Comparison of ENCODE assay signal across 9 cellular contexts in the genomic region with DNA sequence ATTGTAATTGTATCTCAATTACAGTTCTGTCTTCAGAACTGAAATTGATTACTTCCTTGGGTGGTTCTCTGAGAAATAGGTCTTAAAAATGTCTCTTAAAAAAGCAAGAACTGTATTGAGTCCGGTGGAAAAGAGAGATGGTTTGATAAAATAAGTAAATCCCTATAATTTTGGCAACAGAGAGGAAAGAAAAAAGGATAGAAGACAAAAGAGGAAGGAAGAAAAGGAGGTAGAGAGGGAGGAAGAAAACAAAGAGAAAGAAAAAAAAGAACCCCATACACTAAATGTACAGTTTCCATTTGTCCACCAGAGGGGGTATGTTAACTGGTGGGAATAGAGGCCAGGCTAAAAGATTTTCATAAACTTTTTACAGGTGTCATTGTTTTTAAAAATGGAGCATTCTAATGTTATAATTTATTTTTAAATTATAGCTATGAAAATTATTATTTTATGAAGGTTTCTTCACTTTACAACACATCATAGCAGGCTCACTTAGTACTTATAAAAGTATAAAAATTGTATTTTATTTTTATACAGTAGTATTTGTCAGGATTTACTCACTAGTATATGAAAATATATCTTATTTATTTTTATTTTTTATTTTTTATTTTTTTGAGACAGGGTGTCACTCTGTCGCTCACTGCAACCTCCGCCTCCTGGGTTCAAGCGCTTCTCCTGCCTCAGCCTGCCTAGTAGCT. TPM values are rescaled to one million over a fixed set of nuclear protein-coding genes. Genes with fewer than 3 reads are reported as not detected.
A peak's percentile ranks its signal among the peaks of the same experiment; 100 is the strongest.
DNase-seq lines count a peak whose midpoint lies in the region; ATAC-seq and TF ChIP-seq lines count a peak whose summit lies in the region.
"Had no signal": no experiment of that assay in that cellular context is flagged by ENCODE, and none has a peak within 500 bp of the region (broad histone marks: within the 10 kb centered on the region; RNA-seq: fewer than 3 reads in every experiment).

No MANE protein-coding gene starts in this region.

- no peaks in the 10 kb centered on the region for H3K36me3 ChIP-seq in CD4-positive, alpha-beta memory T cell (ENCODE audit: insufficient read depth, low read length)
- H3K36me3 ChIP-seq in body of pancreas (replicated peaks in 1 of 2; ENCODE audit: insufficient read depth in 1 of 2, low read depth in 2 of 2) (no peaks in the 10 kb centered on the region), mesendoderm (ENCODE audit: control insufficient read depth, insufficient read depth, low read length) (no peaks in the 10 kb centered on the region)

- H2BK5ac ChIP-seq in mesendoderm (ENCODE audit: low read length): no peak overlapping the region

- H3K4me3 Mint-ChIP-seq in CD4-positive, alpha-beta memory T cell: peak overlapping the region in 6 of 8 donors; percentile 16 to 64 (median 46)

- H3K4me1 Mint-ChIP-seq in CD4-positive, alpha-beta memory T cell: peaks cover 15 to 34% (median 28%) of the 10 kb centered on the region in 4 donors

- no peaks in the 10 kb centered on the region for H3K9me3 ChIP-seq in CD4-positive, alpha-beta memory T cell (ENCODE audit: control insufficient read depth in 1 of 2, low read length in 2 of 2)
- H3K9me3 ChIP-seq in body of pancreas: no peaks in the 10 kb centered on the region
- H3K9me3 ChIP-seq: SJCRH30 had no signal

- peaks cover 0 to 10% of the 10 kb centered on the region in 2 donors for H3K36me3 Mint-ChIP-seq in CD4-positive, alpha-beta memory T cell

- TF ChIP-seq CTCF in body of pancreas (IDR thresholded peaks at IDR 0.05): peak; percentile 19 to 87 (median 76)

- ATAC-seq in body of pancreas: no peak
- no peak for ATAC-seq in HG03280 (IDR thresholded peaks at IDR 0.05; ENCODE audit: unreplicated experiment)
- no peak for ATAC-seq in GM21528 (IDR thresholded peaks at IDR 0.05; ENCODE audit: low FRiP score, unreplicated experiment)

- 62 to 66% methylated on average over 4 of the region's 4 CpGs for WGBS in body of pancreas, 2 donors
- WGBS in mesendoderm (ENCODE audit: extremely low coverage, insufficient coverage, low lambda C conversion rate): no CpG with 5 or more reads among the region's 4 CpGs

- no peak overlapping the region for H3K18ac ChIP-seq in mesendoderm (ENCODE audit: low read length)

- no peak overlapping the region for H2BK15ac ChIP-seq in mesendoderm (replicated peaks; ENCODE audit: low read depth)

- H3K4me2 ChIP-seq in mesendoderm (ENCODE audit: low read length): no peak overlapping the region

- H3K9ac ChIP-seq in mesendoderm (ENCODE audit: low read length): no peak overlapping the region

- no peak overlapping the region for H3K27ac ChIP-seq in CD4-positive, alpha-beta memory T cell (ENCODE audit: low read depth, low read length)
- H3K27ac ChIP-seq in body of pancreas (no peak overlapping the region), mesendoderm (ENCODE audit: low read depth, low read length) (no peak overlapping the region)
- H3K27ac ChIP-seq: SJCRH30 had no signal

- peaks cover 7% of the 10 kb centered on the region for H3K79me2 ChIP-seq in mesendoderm (ENCODE audit: control insufficient read depth, insufficient read depth, low read length)

- peak in 4 of 5 donors; percentile 54 to 65 (median 56) for DNase-seq in CD4-positive, alpha-beta memory T cell
- DNase-seq in HT-29 (ENCODE audit: low spot score) (peak; percentile 63), NCI-H82 (lab: John Stamatoyannopoulos, UW) (peak; percentile 87), body of pancreas (no peak), mesendoderm (peak; percentile 45), middle frontal gyrus (ENCODE audit: extremely low spot score, low spot score) (no peak)

- H3K9me3 Mint-ChIP-seq in CD4-positive, alpha-beta memory T cell: peaks cover 0 to 4% (median 0%) of the 10 kb centered on the region in 8 donors

- peak overlapping the region in 5 of 7 donors; percentile 2 to 71 (median 57) for H3K27ac Mint-ChIP-seq in CD4-positive, alpha-beta memory T cell

- no peak overlapping the region for H4K8ac ChIP-seq in mesendoderm (ENCODE audit: low read depth, low read length)

- POLR2A ChIA-PET in CD4-positive, alpha-beta memory T cell (lab: Charles Lee; ENCODE audit: partially characterized antibody): no interaction called here

- H3K23ac ChIP-seq in mesendoderm (ENCODE audit: low read length): no peak overlapping the region

- H3K4me3 ChIP-seq in CD4-positive, alpha-beta memory T cell (ENCODE audit: low read length in 2 of 2): no peak overlapping the region
- no peak overlapping the region for H3K4me3 ChIP-seq in body of pancreas
- H3K4me3 ChIP-seq in mesendoderm (ENCODE audit: low read length): no peak overlapping the region
- H3K4me3 ChIP-seq: SJCRH30 had no signal

- no peak overlapping the region for H4K5ac ChIP-seq in mesendoderm (ENCODE audit: low read length)

- intact Hi-C loops in CD4-positive, alpha-beta memory T cell (cut with micrococcal nuclease): loop anchor here (1.0 to 10.0 kb wide), 3 partner anchors 285 to 1521 kb away; partner anchors contain the start of gene SNRPE
- intact Hi-C loops in body of pancreas (cut with DNase I): loop anchor here (5.0 kb wide), 1 partner anchor 374 kb away; no protein-coding TSS in a partner anchor

- H3K27me3 ChIP-seq in CD4-positive, alpha-beta memory T cell (ENCODE audit: insufficient read depth, low read length): no peaks in the 10 kb centered on the region
- H3K27me3 ChIP-seq in body of pancreas: no peaks in the 10 kb centered on the region
- no peaks in the 10 kb centered on the region for H3K27me3 ChIP-seq in mesendoderm (ENCODE audit: insufficient read depth, low read length, poor library complexity)
- H3K27me3 ChIP-seq: SJCRH30 had no signal

- no peak overlapping the region for H3K56ac ChIP-seq in mesendoderm (ENCODE audit: low read length)

- TF ChIP-seq POLR2A in body of pancreas (IDR thresholded peaks at IDR 0.05): no peak

- no peak overlapping the region for H3K4ac ChIP-seq in mesendoderm (ENCODE audit: low read depth, low read length)

- H3K4me1 ChIP-seq in CD4-positive, alpha-beta memory T cell (ENCODE audit: insufficient read depth, low read length): peaks cover 18% of the 10 kb centered on the region
- H3K4me1 ChIP-seq in body of pancreas: peaks cover 4% of the 10 kb centered on the region
- H3K4me1 ChIP-seq in mesendoderm (ENCODE audit: control insufficient read depth, low read depth, low read length): no peaks in the 10 kb centered on the region

- H3K79me1 ChIP-seq in mesendoderm (ENCODE audit: low read length): peaks cover 3% of the 10 kb centered on the region

- CTCF ChIA-PET in CD4-positive, alpha-beta memory T cell (lab: Charles Lee; ENCODE audit: partially characterized antibody): interaction anchor here (0.7 to 5.5 kb wide), 7 partner anchors 14 to 375 kb away, joined by 3 to 47 read pairs (median 4); no protein-coding TSS in a partner anchor

- no peak overlapping the region for H2BK120ac ChIP-seq in mesendoderm (ENCODE audit: low read depth, low read length)

- H2AK5ac ChIP-seq in mesendoderm (ENCODE audit: low read length): no peak overlapping the region

- no peaks in the 10 kb centered on the region for H3K27me3 Mint-ChIP-seq in CD4-positive, alpha-beta memory T cell

RNA-seq across cellular contexts. Expression of gene UBE2T, which starts 2.1 kb away (rescaled TPM):
- total RNA-seq in CD4-positive, alpha-beta memory T cell: 1 to 10 TPM; 3.9 to 4.2 TPM
- polyA plus RNA-seq in CD4-positive, alpha-beta memory T cell: 1 to 10 TPM; 6.8 to 7.1 TPM
- total RNA-seq in HT-29 (2014; rRNA removed; shearing (Covaris generic)): 83.1 and 95.1 TPM in 2 replicates
- total RNA-seq in body of pancreas: 1 to 10 TPM in 1 of 2 donors, under 1 TPM in 1; 0.52 to 1.3 TPM
- 87.5 TPM for polyA plus RNA-seq in mesendoderm (2013, experiment 1 of 2)
- polyA plus RNA-seq in mesendoderm (2013, experiment 2 of 2): 91.3 TPM

RNA-seq across cellular contexts. Expression of gene PPP1R12B, which starts 4.7 kb away (rescaled TPM):
- total RNA-seq in CD4-positive, alpha-beta memory T cell: 10 to 100 TPM; 28.2 to 33.7 TPM
- polyA plus RNA-seq in CD4-positive, alpha-beta memory T cell: 1 to 10 TPM; 1.9 to 5.9 TPM
- total RNA-seq in HT-29 (2014; rRNA removed; shearing (Covaris generic)): 13.7 and 18.7 TPM in 2 replicates
- total RNA-seq in body of pancreas: 10 to 100 TPM; 18.2 to 33.0 TPM
- polyA plus RNA-seq in mesendoderm (2013, experiment 1 of 2): 3.2 TPM
- polyA plus RNA-seq in mesendoderm (2013, experiment 2 of 2): 2.7 TPM

Comparison
In these comparisons a context has a peak if more than half of its experiments do, and no peak if none do; other contexts are left out.
1. DNase-seq: peak in CD4-positive, alpha-beta memory T cell (4 of 5), HT-29 (single experiment), NCI-H82 (single experiment) and mesendoderm (single experiment); none in body of pancreas (0 of 4) and middle frontal gyrus (single experiment).
2. RNA of gene UBE2T, which starts 2.1 kb away (total RNA-seq): 83.1 to 95.1 TPM in HT-29; 3.9 to 4.2 TPM in CD4-positive, alpha-beta memory T cell and 0.52 to 1.3 TPM in body of pancreas; every median in the first group is over 10 times any median in the second.